In genomic region chr5:160150381-160150780, GRCh38 we compare ENCODE assay signal across 30 cellular contexts.
"Had no signal": no experiment of that assay in that cellular context is flagged by ENCODE, and none has a peak within 500 bp of the region (broad histone marks: within the 10 kb centered on the region; RNA-seq: fewer than 3 reads in every experiment).

No MANE protein-coding gene starts in this region.

- H3K27me3 ChIP-seq: adrenal gland, body of pancreas, colonic mucosa had no signal

- H3K9me3 Mint-ChIP-seq: activated B cell treated with CpG ODN at 0.5 μM for 24 hours; activated CD8-positive, alpha-beta T cell treated with anti-CD3 and anti-CD28 coated beads for 36 hours; activated naive CD4-positive, alpha-beta T cell treated with anti-CD3 and anti-CD28 coated beads for 36 hours; activated naive CD4-positive, alpha-beta T cell treated with anti-CD3 and anti-CD28 coated beads, Interleukin-2, amount 50 U/mL, for 24 hours; activated naive CD8-positive, alpha-beta T cell treated with anti-CD3 and anti-CD28 coated beads for 36 hours; activated naive CD8-positive, alpha-beta T cell treated with anti-CD3 and anti-CD28 coated beads, Interleukin-2, amount 50 U/mL, for 24 hours; activated T-helper 1 cell treated with anti-CD3 and anti-CD28 coated beads, Interleukin-12 subunit alpha, Interleukin-12 subunit beta, Interleukin-2, Interleukin-4 antibody, amounts not matched to agents 30 ng/mL and 10 ng/mL and 1 ng/mL, durations not matched to agents 14 hours and 24 hours and 36 hours; activated T-helper 2 cell treated with anti-CD3 and anti-CD28 coated beads, Interferon-gamma antibody, Interleukin-2, Interleukin-4, amounts not matched to agents 10 μg/mL and 5 μg/mL and 100 μg/mL, durations not matched to agents 14 hours and 24 hours and 36 hours; T-helper 2 cell treated with Interferon-gamma antibody and Interleukin-4, amounts not matched to agents 5 μg/mL and 100 μg/mL, for 36 hours had no signal

- H3K36me3 ChIP-seq: adrenal gland, colonic mucosa, WERI-Rb-1 had no signal

- H3K4me1 ChIP-seq: adrenal gland, colonic mucosa had no signal

- H3K27ac ChIP-seq: adrenal gland, body of pancreas, colonic mucosa, epithelial cell of prostate, WERI-Rb-1 had no signal

- H3K9me3 ChIP-seq: adrenal gland, body of pancreas, colonic mucosa had no signal

- H3K4me3 ChIP-seq: adrenal gland, body of pancreas, colonic mucosa had no signal

- H3K36me3 Mint-ChIP-seq: activated naive CD4-positive, alpha-beta T cell treated with anti-CD3 and anti-CD28 coated beads, Interleukin-2, amount 50 U/mL, for 24 hours; activated naive CD8-positive, alpha-beta T cell treated with anti-CD3 and anti-CD28 coated beads for 36 hours had no signal

- DNase-seq: activated B cell treated with CpG ODN at 0.5 μM for 24 hours; activated CD4-positive, alpha-beta T cell treated with anti-CD3 and anti-CD28 coated beads for 48 hours; activated CD4-positive, alpha-beta T cell treated with anti-CD3 and anti-CD28 coated beads, Interleukin-2, amount 50 U/mL, for 1 hour; activated CD4-positive, alpha-beta T cell treated with anti-CD3 and anti-CD28 coated beads, Interleukin-2, amount 50 U/mL, for 48 hours; activated CD8-positive, alpha-beta memory T cell treated with anti-CD3 and anti-CD28 coated beads for 24 hours; activated CD8-positive, alpha-beta T cell treated with anti-CD3 and anti-CD28 coated beads for 36 hours; activated effector memory CD4-positive, alpha-beta T cell treated with anti-CD3 and anti-CD28 coated beads, Interleukin-2, amount 50 U/mL, for 16 hours; activated naive CD4-positive, alpha-beta T cell treated with anti-CD3 and anti-CD28 coated beads for 36 hours; activated naive CD8-positive, alpha-beta T cell treated with anti-CD3 and anti-CD28 coated beads for 36 hours; activated naive CD8-positive, alpha-beta T cell treated with anti-CD3 and anti-CD28 coated beads, Interleukin-2, amount 50 U/mL, for 24 hours; activated T-cell treated with anti-CD3 and anti-CD28 coated beads, Interleukin-2, amount 50 U/mL, for 1 hour; activated T-cell treated with anti-CD3 and anti-CD28 coated beads, Interleukin-2, amount 50 U/mL, for 48 hours; adrenal gland; amygdala; aorta; body of pancreas; caudate nucleus; colonic mucosa; effector CD8-positive, alpha-beta T cell; foreskin fibroblast; T-helper 1 cell; T-helper 17 cell; T1000; WERI-Rb-1 had no signal

- H3K4me3 Mint-ChIP-seq: activated B cell treated with CpG ODN at 0.5 μM for 24 hours; activated CD8-positive, alpha-beta T cell treated with anti-CD3 and anti-CD28 coated beads for 36 hours; activated naive CD4-positive, alpha-beta T cell treated with anti-CD3 and anti-CD28 coated beads for 36 hours; activated naive CD4-positive, alpha-beta T cell treated with anti-CD3 and anti-CD28 coated beads, Interleukin-2, amount 50 U/mL, for 24 hours; activated naive CD8-positive, alpha-beta T cell treated with anti-CD3 and anti-CD28 coated beads for 36 hours; activated naive CD8-positive, alpha-beta T cell treated with anti-CD3 and anti-CD28 coated beads, Interleukin-2, amount 50 U/mL, for 24 hours; activated T-helper 1 cell treated with anti-CD3 and anti-CD28 coated beads, Interleukin-12 subunit alpha, Interleukin-12 subunit beta, Interleukin-2, Interleukin-4 antibody, amounts not matched to agents 30 ng/mL and 10 ng/mL and 1 ng/mL, durations not matched to agents 14 hours and 24 hours and 36 hours; T-helper 17 cell; T-helper 2 cell treated with Interferon-gamma antibody and Interleukin-4, amounts not matched to agents 5 μg/mL and 100 μg/mL, for 36 hours had no signal

- H3K4me1 Mint-ChIP-seq: activated B cell treated with CpG ODN at 0.5 μM for 24 hours had no signal

- ATAC-seq: activated CD4-positive, CD25-positive, alpha-beta regulatory T cell treated with anti-CD3 and anti-CD28 coated beads, Interleukin-2, amount 50 U/mL, for 24 hours; activated CD8-positive, alpha-beta T cell treated with anti-CD3 and anti-CD28 coated beads for 36 hours; activated naive CD8-positive, alpha-beta T cell treated with anti-CD3 and anti-CD28 coated beads, Interleukin-2, amount 50 U/mL, for 24 hours; body of pancreas; T-helper 17 cell had no signal

- H3K27ac Mint-ChIP-seq: activated B cell treated with CpG ODN at 0.5 μM for 24 hours; activated CD8-positive, alpha-beta T cell treated with anti-CD3 and anti-CD28 coated beads for 36 hours; activated naive CD4-positive, alpha-beta T cell treated with anti-CD3 and anti-CD28 coated beads for 36 hours; activated naive CD4-positive, alpha-beta T cell treated with anti-CD3 and anti-CD28 coated beads, Interleukin-2, amount 50 U/mL, for 24 hours; activated naive CD8-positive, alpha-beta T cell treated with anti-CD3 and anti-CD28 coated beads for 36 hours; activated naive CD8-positive, alpha-beta T cell treated with anti-CD3 and anti-CD28 coated beads, Interleukin-2, amount 50 U/mL, for 24 hours; activated T-helper 1 cell treated with anti-CD3 and anti-CD28 coated beads, Interleukin-12 subunit alpha, Interleukin-12 subunit beta, Interleukin-2, Interleukin-4 antibody, amounts not matched to agents 30 ng/mL and 10 ng/mL and 1 ng/mL, durations not matched to agents 14 hours and 24 hours and 36 hours; activated T-helper 2 cell treated with anti-CD3 and anti-CD28 coated beads, Interferon-gamma antibody, Interleukin-2, Interleukin-4, amounts not matched to agents 10 μg/mL and 5 μg/mL and 100 μg/mL, durations not matched to agents 14 hours and 24 hours and 36 hours; T-helper 17 cell; T-helper 2 cell treated with Interferon-gamma antibody and Interleukin-4, amounts not matched to agents 5 μg/mL and 100 μg/mL, for 36 hours had no signal

- H3K27me3 Mint-ChIP-seq: activated B cell treated with CpG ODN at 0.5 μM for 24 hours; activated naive CD4-positive, alpha-beta T cell treated with anti-CD3 and anti-CD28 coated beads, Interleukin-2, amount 50 U/mL, for 24 hours; activated naive CD8-positive, alpha-beta T cell treated with anti-CD3 and anti-CD28 coated beads, Interleukin-2, amount 50 U/mL, for 24 hours had no signal
